Comparison of ENCODE assay signal across 8 cellular contexts in the genomic region with DNA sequence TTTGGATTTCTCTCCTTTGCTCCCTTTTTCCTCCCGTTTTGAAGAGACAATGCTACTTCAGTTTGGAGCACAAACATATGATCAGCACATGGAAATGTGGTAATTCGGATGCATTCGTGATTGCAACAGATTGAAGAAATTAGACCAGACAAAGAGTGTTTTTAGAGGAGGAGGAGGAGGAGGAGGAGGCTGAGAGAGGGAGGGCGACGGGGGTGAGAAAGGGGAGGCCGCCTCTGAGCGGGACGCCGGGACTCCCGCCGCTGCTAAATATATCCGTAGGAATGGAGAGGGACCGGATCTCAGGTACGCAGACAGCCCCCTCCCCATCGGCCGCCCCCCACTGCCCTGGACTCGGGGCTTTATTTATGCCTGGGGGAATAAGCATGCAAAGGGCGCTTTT.
DNase-seq lines count a peak whose midpoint lies in the region; ATAC-seq lines count a peak whose summit lies in the region.

No MANE protein-coding gene starts in this region.

- H3K9me3 ChIP-seq in NT2/D1 (ENCODE audit: insufficient read depth, low read length), result no peaks in the 10 kb centered on the region

- intact Hi-C loops in posterior vena cava (cut with DNase I), result no loop called here

- H3K9ac ChIP-seq in NT2/D1 (ENCODE audit: insufficient read length, low read depth), result peak overlapping the region; percentile 28

- no peaks in the 10 kb centered on the region for H3K27me3 ChIP-seq in NT2/D1 (ENCODE audit: insufficient read depth, insufficient read length)

- H3K36me3 ChIP-seq in NT2/D1 (ENCODE audit: insufficient read depth, insufficient read length, low read length), result no peaks in the 10 kb centered on the region

- peak overlapping the region; percentile 94 for H3K27ac ChIP-seq in epithelial cell of prostate

- no peak overlapping the region for H3K4me3 ChIP-seq in NT2/D1 (ENCODE audit: insufficient read length, low read depth)

- DNase-seq in Daoy (ENCODE audit: low read depth), result peak; percentile 46
- no peak for DNase-seq in NT2/D1 (ENCODE audit: low read depth, low spot score)
- no peak for DNase-seq in epithelial cell of prostate (ENCODE audit: low read depth, low spot score)
- peak; percentile 83 for DNase-seq in posterior vena cava (ENCODE audit: low spot score)
- DNase-seq in NCI-H82 treated with DMSO at 0.1 percent for 48 hours (lab: John Stamatoyannopoulos, UW; ENCODE audit: unreplicated experiment), result no peak
- no peak for DNase-seq in NCI-H524 (lab: John Stamatoyannopoulos, UW)

- peaks cover 61% of the 10 kb centered on the region for H3K4me1 ChIP-seq in NT2/D1 (ENCODE audit: insufficient read depth, insufficient read length)

- ATAC-seq in GM18907 (IDR thresholded peaks at IDR 0.05; ENCODE audit: unreplicated experiment) (no peak), HG02981 (IDR thresholded peaks at IDR 0.05; ENCODE audit: unreplicated experiment) (no peak)

Comparison
In these comparisons a context has a peak if more than half of its experiments do, and no peak if none do; other contexts are left out.
1. DNase-seq: peak in Daoy (single experiment) and posterior vena cava (single experiment); none in NT2/D1 (single experiment), epithelial cell of prostate (single experiment), NCI-H82 treated with DMSO at 0.1 percent for 48 hours (single experiment) and NCI-H524 (0 of 2).